ENCODE assay signal across 1 cellular context in genomic region chr12:591571-592505, GRCh38.
TF ChIP-seq lines count a peak whose summit lies in the region.

No MANE protein-coding gene starts in this region.

TF ChIP-seq in GM23338, 12 proteins besides CTCF, POLR2A, EP300 and RAD21 (continued from another document):
- TF ChIP-seq, protein P1, sequence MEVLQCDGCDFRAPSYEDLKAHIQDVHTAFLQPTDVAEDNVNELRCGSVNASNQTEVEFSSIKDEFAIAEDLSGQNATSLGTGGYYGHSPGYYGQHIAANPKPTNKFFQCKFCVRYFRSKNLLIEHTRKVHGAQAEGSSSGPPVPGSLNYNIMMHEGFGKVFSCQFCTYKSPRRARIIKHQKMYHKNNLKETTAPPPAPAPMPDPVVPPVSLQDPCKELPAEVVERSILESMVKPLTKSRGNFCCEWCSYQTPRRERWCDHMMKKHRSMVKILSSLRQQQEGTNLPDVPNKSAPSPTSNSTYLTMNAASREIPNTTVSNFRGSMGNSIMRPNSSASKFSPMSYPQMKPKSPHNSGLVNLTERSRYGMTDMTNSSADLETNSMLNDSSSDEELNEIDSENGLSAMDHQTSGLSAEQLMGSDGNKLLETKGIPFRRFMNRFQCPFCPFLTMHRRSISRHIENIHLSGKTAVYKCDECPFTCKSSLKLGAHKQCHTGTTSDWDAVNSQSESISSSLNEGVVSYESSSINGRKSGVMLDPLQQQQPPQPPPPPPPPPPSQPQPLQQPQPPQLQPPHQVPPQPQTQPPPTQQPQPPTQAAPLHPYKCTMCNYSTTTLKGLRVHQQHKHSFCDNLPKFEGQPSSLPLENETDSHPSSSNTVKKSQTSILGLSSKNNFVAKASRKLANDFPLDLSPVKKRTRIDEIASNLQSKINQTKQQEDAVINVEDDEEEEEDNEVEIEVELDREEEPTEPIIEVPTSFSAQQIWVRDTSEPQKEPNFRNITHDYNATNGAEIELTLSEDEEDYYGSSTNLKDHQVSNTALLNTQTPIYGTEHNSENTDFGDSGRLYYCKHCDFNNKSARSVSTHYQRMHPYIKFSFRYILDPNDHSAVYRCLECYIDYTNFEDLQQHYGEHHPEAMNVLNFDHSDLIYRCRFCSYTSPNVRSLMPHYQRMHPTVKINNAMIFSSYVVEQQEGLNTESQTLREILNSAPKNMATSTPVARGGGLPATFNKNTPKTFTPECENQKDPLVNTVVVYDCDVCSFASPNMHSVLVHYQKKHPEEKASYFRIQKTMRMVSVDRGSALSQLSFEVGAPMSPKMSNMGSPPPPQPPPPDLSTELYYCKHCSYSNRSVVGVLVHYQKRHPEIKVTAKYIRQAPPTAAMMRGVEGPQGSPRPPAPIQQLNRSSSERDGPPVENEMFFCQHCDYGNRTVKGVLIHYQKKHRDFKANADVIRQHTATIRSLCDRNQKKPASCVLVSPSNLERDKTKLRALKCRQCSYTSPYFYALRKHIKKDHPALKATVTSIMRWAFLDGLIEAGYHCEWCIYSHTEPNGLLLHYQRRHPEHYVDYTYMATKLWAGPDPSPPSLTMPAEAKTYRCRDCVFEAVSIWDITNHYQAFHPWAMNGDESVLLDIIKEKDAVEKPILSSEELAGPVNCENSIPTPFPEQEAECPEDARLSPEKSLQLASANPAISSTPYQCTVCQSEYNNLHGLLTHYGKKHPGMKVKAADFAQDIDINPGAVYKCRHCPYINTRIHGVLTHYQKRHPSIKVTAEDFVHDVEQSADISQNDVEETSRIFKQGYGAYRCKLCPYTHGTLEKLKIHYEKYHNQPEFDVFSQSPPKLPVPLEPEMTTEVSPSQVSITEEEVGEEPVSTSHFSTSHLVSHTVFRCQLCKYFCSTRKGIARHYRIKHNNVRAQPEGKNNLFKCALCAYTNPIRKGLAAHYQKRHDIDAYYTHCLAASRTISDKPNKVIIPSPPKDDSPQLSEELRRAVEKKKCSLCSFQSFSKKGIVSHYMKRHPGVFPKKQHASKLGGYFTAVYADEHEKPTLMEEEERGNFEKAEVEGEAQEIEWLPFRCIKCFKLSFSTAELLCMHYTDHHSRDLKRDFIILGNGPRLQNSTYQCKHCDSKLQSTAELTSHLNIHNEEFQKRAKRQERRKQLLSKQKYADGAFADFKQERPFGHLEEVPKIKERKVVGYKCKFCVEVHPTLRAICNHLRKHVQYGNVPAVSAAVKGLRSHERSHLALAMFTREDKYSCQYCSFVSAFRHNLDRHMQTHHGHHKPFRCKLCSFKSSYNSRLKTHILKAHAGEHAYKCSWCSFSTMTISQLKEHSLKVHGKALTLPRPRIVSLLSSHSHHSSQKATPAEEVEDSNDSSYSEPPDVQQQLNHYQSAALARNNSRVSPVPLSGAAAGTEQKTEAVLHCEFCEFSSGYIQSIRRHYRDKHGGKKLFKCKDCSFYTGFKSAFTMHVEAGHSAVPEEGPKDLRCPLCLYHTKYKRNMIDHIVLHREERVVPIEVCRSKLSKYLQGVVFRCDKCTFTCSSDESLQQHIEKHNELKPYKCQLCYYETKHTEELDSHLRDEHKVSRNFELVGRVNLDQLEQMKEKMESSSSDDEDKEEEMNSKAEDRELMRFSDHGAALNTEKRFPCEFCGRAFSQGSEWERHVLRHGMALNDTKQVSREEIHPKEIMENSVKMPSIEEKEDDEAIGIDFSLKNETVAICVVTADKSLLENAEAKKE (CRISPR knock-in tag; IDR thresholded peaks at IDR 0.05): no peak
- TF ChIP-seq ZNF114 (CRISPR knock-in tag; IDR thresholded peaks at IDR 0.05): no peak
- no peak for TF ChIP-seq ETS1 (IDR thresholded peaks at IDR 0.05)
- TF ChIP-seq, protein P2, sequence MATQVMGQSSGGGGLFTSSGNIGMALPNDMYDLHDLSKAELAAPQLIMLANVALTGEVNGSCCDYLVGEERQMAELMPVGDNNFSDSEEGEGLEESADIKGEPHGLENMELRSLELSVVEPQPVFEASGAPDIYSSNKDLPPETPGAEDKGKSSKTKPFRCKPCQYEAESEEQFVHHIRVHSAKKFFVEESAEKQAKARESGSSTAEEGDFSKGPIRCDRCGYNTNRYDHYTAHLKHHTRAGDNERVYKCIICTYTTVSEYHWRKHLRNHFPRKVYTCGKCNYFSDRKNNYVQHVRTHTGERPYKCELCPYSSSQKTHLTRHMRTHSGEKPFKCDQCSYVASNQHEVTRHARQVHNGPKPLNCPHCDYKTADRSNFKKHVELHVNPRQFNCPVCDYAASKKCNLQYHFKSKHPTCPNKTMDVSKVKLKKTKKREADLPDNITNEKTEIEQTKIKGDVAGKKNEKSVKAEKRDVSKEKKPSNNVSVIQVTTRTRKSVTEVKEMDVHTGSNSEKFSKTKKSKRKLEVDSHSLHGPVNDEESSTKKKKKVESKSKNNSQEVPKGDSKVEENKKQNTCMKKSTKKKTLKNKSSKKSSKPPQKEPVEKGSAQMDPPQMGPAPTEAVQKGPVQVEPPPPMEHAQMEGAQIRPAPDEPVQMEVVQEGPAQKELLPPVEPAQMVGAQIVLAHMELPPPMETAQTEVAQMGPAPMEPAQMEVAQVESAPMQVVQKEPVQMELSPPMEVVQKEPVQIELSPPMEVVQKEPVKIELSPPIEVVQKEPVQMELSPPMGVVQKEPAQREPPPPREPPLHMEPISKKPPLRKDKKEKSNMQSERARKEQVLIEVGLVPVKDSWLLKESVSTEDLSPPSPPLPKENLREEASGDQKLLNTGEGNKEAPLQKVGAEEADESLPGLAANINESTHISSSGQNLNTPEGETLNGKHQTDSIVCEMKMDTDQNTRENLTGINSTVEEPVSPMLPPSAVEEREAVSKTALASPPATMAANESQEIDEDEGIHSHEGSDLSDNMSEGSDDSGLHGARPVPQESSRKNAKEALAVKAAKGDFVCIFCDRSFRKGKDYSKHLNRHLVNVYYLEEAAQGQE (IDR thresholded peaks at IDR 0.05; ENCODE audit: unreplicated experiment): no peak
- no peak for TF ChIP-seq ZNF331 (CRISPR knock-in tag; IDR thresholded peaks at IDR 0.05; ENCODE audit: low read depth)
- no peak for TF ChIP-seq EZH2phosphoT487 (IDR thresholded peaks at IDR 0.05; ENCODE audit: unreplicated experiment)
